21 cellular contexts compared by ENCODE assay signal in genomic region chr2:185187421-185187820, GRCh38.
DNase-seq lines count a peak whose midpoint lies in the region; ATAC-seq, FAIRE-seq and TF ChIP-seq lines count a peak whose summit lies in the region.
"Had no signal": no experiment of that assay in that cellular context is flagged by ENCODE, and none has a peak within 500 bp of the region (broad histone marks: within the 10 kb centered on the region; RNA-seq: fewer than 3 reads in every experiment).

No MANE protein-coding gene starts in this region.

- no peak overlapping the region for H3K27ac Mint-ChIP-seq in stimulated activated naive CD8-positive, alpha-beta T cell treated with anti-CD3 and anti-CD28 coated beads, Interleukin-15, amount 100 ng/mL, for 72 hours
- H3K27ac Mint-ChIP-seq: CD8-positive, alpha-beta memory T cell had no signal

- WGBS in small intestine, 3 donors = 72 to 87% (median 74%) methylated on average over 3 of the region's 3 CpGs

- H3K4me3 Mint-ChIP-seq in stimulated activated naive CD8-positive, alpha-beta T cell treated with anti-CD3 and anti-CD28 coated beads, Interleukin-15, amount 100 ng/mL, for 72 hours = no peak overlapping the region
- H3K4me3 Mint-ChIP-seq: CD8-positive, alpha-beta memory T cell had no signal

- no peak overlapping the region for H3K9ac ChIP-seq in kidney (ENCODE audit: low read length in 2 of 2)

- peaks cover 0 to 10% of the 10 kb centered on the region in 2 donors for H3K9me3 Mint-ChIP-seq in stimulated activated naive CD8-positive, alpha-beta T cell treated with anti-CD3 and anti-CD28 coated beads, Interleukin-15, amount 100 ng/mL, for 72 hours

- TF ChIP-seq CTCF in kidney (IDR thresholded peaks at IDR 0.05; ENCODE audit: borderline replicate concordance, extremely low read depth, insufficient read depth) = no peak
- no peak for TF ChIP-seq CTCF in GM10266 (IDR thresholded peaks at IDR 0.05; ENCODE audit: control insufficient read depth, insufficient read depth, low read depth, missing control alignments)

- H3K4me1 ChIP-seq in small intestine (ENCODE audit: control insufficient read depth in 2 of 2, insufficient read depth in 1 of 2, low read depth in 1 of 2, low read length in 1 of 2) (no peaks in the 10 kb centered on the region), kidney (ENCODE audit: control insufficient read depth in 1 of 2, insufficient read depth in 1 of 2, low read depth in 1 of 2, low read length in 2 of 2) (no peaks in the 10 kb centered on the region)

- FAIRE-seq in small intestine (lab: Jason Lieb, UNC) = no peak
- no peak for FAIRE-seq in kidney (lab: Jason Lieb, UNC)
- FAIRE-seq: A204.1 had no signal

- no peaks in the 10 kb centered on the region for H3K4me1 Mint-ChIP-seq in stimulated activated naive CD8-positive, alpha-beta T cell treated with anti-CD3 and anti-CD28 coated beads, Interleukin-15, amount 100 ng/mL, for 72 hours
- H3K4me1 Mint-ChIP-seq: CD8-positive, alpha-beta memory T cell had no signal

- H3K27ac ChIP-seq in small intestine (ENCODE audit: low read depth in 1 of 2, low read length in 1 of 2) (no peak overlapping the region), kidney (ENCODE audit: low read depth in 2 of 2, low read length in 2 of 2) (no peak overlapping the region)
- H3K27ac ChIP-seq: C4-2B had no signal

- ATAC-seq in stimulated activated naive CD8-positive, alpha-beta T cell treated with anti-CD3 and anti-CD28 coated beads, Interleukin-15, amount 100 ng/mL, for 72 hours = peak; percentile 26
- ATAC-seq in stimulated activated naive CD8-positive, alpha-beta T cell treated with anti-CD3 and anti-CD28 coated beads, Interleukin-15, Interleukin-2, amounts not matched to agents 100 U/mL and 50 U/mL, for 24 hours = no peak
- no peak for ATAC-seq in HG03565 (IDR thresholded peaks at IDR 0.05; ENCODE audit: unreplicated experiment)
- ATAC-seq: Right ventricle myocardium inferior had no signal

- intact Hi-C loops in kidney (cut with DNase I) = no loop called here

- H3K9me3 ChIP-seq in small intestine (ENCODE audit: control insufficient read depth, low read depth) (no peaks in the 10 kb centered on the region), kidney (ENCODE audit: control insufficient read depth in 1 of 2, low read length in 2 of 2) (no peaks in the 10 kb centered on the region)

- no peaks in the 10 kb centered on the region for H3K27me3 Mint-ChIP-seq in stimulated activated naive CD8-positive, alpha-beta T cell treated with anti-CD3 and anti-CD28 coated beads, Interleukin-15, amount 100 ng/mL, for 72 hours
- H3K27me3 Mint-ChIP-seq: CD8-positive, alpha-beta memory T cell had no signal

- H3K4me3 ChIP-seq in small intestine (ENCODE audit: low read depth in 1 of 2, low read length in 2 of 2) (no peak overlapping the region), kidney (ENCODE audit: low read length in 2 of 2) (no peak overlapping the region)

- no peak for DNase-seq in stimulated activated naive CD8-positive, alpha-beta T cell treated with anti-CD3 and anti-CD28 coated beads, Interleukin-15, amount 100 ng/mL, for 72 hours
- DNase-seq in stimulated activated naive CD8-positive, alpha-beta T cell treated with anti-CD3 and anti-CD28 coated beads, Interleukin-15, Interleukin-2, amounts not matched to agents 100 U/mL and 50 U/mL, for 24 hours = no peak
- peak; percentile 43 for DNase-seq in T1000 (lab: John Stamatoyannopoulos, UW)
- peak; percentile 61 for DNase-seq in islet precursor cell
- no peak for DNase-seq in small intestine
- no peak for DNase-seq in kidney
- DNase-seq in GM10266 (ENCODE audit: extremely low spot score) = no peak
- DNase-seq: CD8-positive, alpha-beta memory T cell; GF-D8; H7; KBM-7; NCI-H1092 treated with DMSO at 0.1 percent for 48 hours; NCI-H1436 treated with DMSO at 0.1 percent for 48 hours; NCI-H2029; NCI-H345; NCI-H524; NCI-H82 had no signal

- no peaks in the 10 kb centered on the region for H3K27me3 ChIP-seq in small intestine (ENCODE audit: control insufficient read depth in 2 of 2, insufficient read depth in 2 of 2, low read length in 2 of 2)

- H3K36me3 ChIP-seq in small intestine (ENCODE audit: control insufficient read depth in 2 of 2, insufficient read depth in 2 of 2, low read length in 2 of 2) (no peaks in the 10 kb centered on the region), kidney (ENCODE audit: control insufficient read depth in 1 of 2, insufficient read depth in 2 of 2, low read length in 2 of 2) (no peaks in the 10 kb centered on the region)

Comparison
In these comparisons a context has a peak if more than half of its experiments do, and no peak if none do; other contexts are left out.
1. DNase-seq: peak in T1000 (single experiment) and islet precursor cell (single experiment); none in stimulated activated naive CD8-positive, alpha-beta T cell treated with anti-CD3 and anti-CD28 coated beads, Interleukin-15, amount 100 ng/mL, for 72 hours (0 of 2), stimulated activated naive CD8-positive, alpha-beta T cell treated with anti-CD3 and anti-CD28 coated beads, Interleukin-15, Interleukin-2, amounts not matched to agents 100 U/mL and 50 U/mL, for 24 hours (single experiment), small intestine (single experiment), kidney (single experiment) and GM10266 (single experiment).